In genomic region chr11:23585700-23586099, GRCh38 we compare ENCODE assay signal across 16 cellular contexts.
DNase-seq lines count a peak whose midpoint lies in the region; ATAC-seq and TF ChIP-seq lines count a peak whose summit lies in the region.
"Had no signal": no experiment of that assay in that cellular context is flagged by ENCODE, and none has a peak within 500 bp of the region (broad histone marks: within the 10 kb centered on the region; RNA-seq: fewer than 3 reads in every experiment).

No MANE protein-coding gene starts in this region.

- H3K79me2 ChIP-seq in ACC112 (ENCODE audit: control insufficient read depth, insufficient read depth, low read length, unreplicated experiment) (no peaks in the 10 kb centered on the region), trophoblast cell (ENCODE audit: control insufficient read depth, insufficient read depth, low read length, poor library complexity) (no peaks in the 10 kb centered on the region)

- H2AK9ac ChIP-seq in IMR-90 (replicated peaks; ENCODE audit: low read depth, low read length, poor library complexity), result no peak overlapping the region

- no peaks in the 10 kb centered on the region for H4K20me1 ChIP-seq in IMR-90 (ENCODE audit: insufficient read depth, low read length)

- H2BK15ac ChIP-seq in IMR-90 (ENCODE audit: low read depth, low read length), result no peak overlapping the region

- H3K27ac ChIP-seq in ACC112 (ENCODE audit: low read depth, low read length), result no peak overlapping the region
- 0 out of 2 replicates have a peak overlapping the region, but pooled peaks have one; percentile 7 for H3K27ac ChIP-seq in IMR-90 (ENCODE audit: insufficient read depth, low read length)
- H3K27ac ChIP-seq in trophoblast cell (ENCODE audit: low read depth, low read length), result no peak overlapping the region

- dilution Hi-C loops in IMR-90 (cut with HindIII; ENCODE audit: low sequenced_read_pairs, unreplicated experiment), result no loop called here

- H3K4ac ChIP-seq in IMR-90 (ENCODE audit: low read depth, low read length) (no peak overlapping the region), trophoblast cell (ENCODE audit: low read depth, low read length) (no peak overlapping the region)

- no peak overlapping the region for H2AK5ac ChIP-seq in IMR-90 (ENCODE audit: low read depth, low read length)
- H2AK5ac ChIP-seq in trophoblast cell (ENCODE audit: low read length), result no peak overlapping the region

- H3K79me1 ChIP-seq in IMR-90 (ENCODE audit: low read depth in 1 of 2, low read length in 2 of 2) (no peaks in the 10 kb centered on the region), trophoblast cell (ENCODE audit: low read length) (no peaks in the 10 kb centered on the region)

- 0 out of 2 replicates have a peak, but pooled peaks cover 1% of the 10 kb centered on the region for H3K9me3 ChIP-seq in IMR-90 (ENCODE audit: control insufficient read depth, insufficient read depth, low read length)
- H3K9me3 ChIP-seq in mucosa of descending colon, result no peaks in the 10 kb centered on the region
- no peaks in the 10 kb centered on the region for H3K9me3 ChIP-seq in trophoblast cell (ENCODE audit: insufficient read depth, low read depth, low read length)

- no peak overlapping the region for H3K56ac ChIP-seq in IMR-90 (ENCODE audit: extremely low read depth, insufficient read depth, low read length)

- H3K4me1 ChIP-seq in ACC112 (ENCODE audit: control insufficient read depth, insufficient read depth, low read length, unreplicated experiment) (peaks cover 5% of the 10 kb centered on the region), IMR-90 (ENCODE audit: control insufficient read depth, insufficient read depth, low read length) (no peaks in the 10 kb centered on the region), mucosa of descending colon (ENCODE audit: low read depth) (no peaks in the 10 kb centered on the region), trophoblast cell (ENCODE audit: control insufficient read depth in 1 of 2, insufficient read depth in 2 of 2, low read length in 2 of 2) (no peaks in the 10 kb centered on the region)

- TF ChIP-seq RAD21 in IMR-90 (IDR thresholded peaks at IDR 0.05; ENCODE audit: low read length), result no peak

- no peak for TF ChIP-seq POLR2A in IMR-90 (IDR thresholded peaks at IDR 0.05; ENCODE audit: low read depth, low read length)

- H3K27me3 ChIP-seq in ACC112 (ENCODE audit: insufficient read depth, low read length), result no peaks in the 10 kb centered on the region
- no peaks in the 10 kb centered on the region for H3K27me3 ChIP-seq in IMR-90 (ENCODE audit: control insufficient read depth, insufficient read depth, low read length)
- no peaks in the 10 kb centered on the region for H3K27me3 ChIP-seq in trophoblast cell (ENCODE audit: insufficient read depth, low read length)

- no peak for DNase-seq in IMR-90
- DNase-seq in dedifferentiated amniotic fluid mesenchymal stem cell (ENCODE audit: extremely low spot score), result peak; percentile 24
- no peak for DNase-seq in mucosa of descending colon
- no peak for DNase-seq in trophoblast cell
- no peak for DNase-seq in NAMALWA (ENCODE audit: low spot score)
- no peak for DNase-seq in NCI-H2171 (lab: John Stamatoyannopoulos, UW)
- DNase-seq in glomerular visceral epithelial cell (ENCODE audit: extremely low spot score), result no peak
- DNase-seq: AML-193, H7, NCI-H1436, NCI-H2081, NCI-H526 treated with DMSO at 0.1 percent for 48 hours, SHP77 treated with DMSO at 0.1 percent for 48 hours had no signal

- POLR2A ChIA-PET in IMR-90 (lab: Charles Lee; ENCODE audit: unreplicated experiment), result no interaction called here

- peak; percentile 14; the same call in 1 of the 2 replicates for ATAC-seq in IMR-90 (ENCODE audit: low read depth)
- ATAC-seq in mucosa of descending colon, result peak; percentile 65
- ATAC-seq: K562, SK-N-SH treated with all-trans-retinoic acid at 6 μM for 48 hours had no signal

- H3K14ac ChIP-seq in IMR-90 (replicated peaks; ENCODE audit: low read depth, low read length), result no peak overlapping the region
- no peak overlapping the region for H3K14ac ChIP-seq in trophoblast cell (ENCODE audit: low read length)

- peak overlapping the region; percentile 31 for H2AFZ ChIP-seq in ACC112 (ENCODE audit: low read length, unreplicated experiment)
- H2AFZ ChIP-seq in IMR-90 (replicated peaks; ENCODE audit: low read length, poor library complexity), result no peak overlapping the region
- no peak overlapping the region for H2AFZ ChIP-seq in trophoblast cell (ENCODE audit: insufficient read depth, low read length, poor library complexity)

- no peak overlapping the region for H2BK120ac ChIP-seq in IMR-90 (ENCODE audit: low read depth, low read length)
- H2BK120ac ChIP-seq in trophoblast cell (ENCODE audit: insufficient read depth, low read length, poor library complexity), result no peak overlapping the region

- H3K23ac ChIP-seq in IMR-90 (ENCODE audit: low read depth, low read length) (no peak overlapping the region), trophoblast cell (ENCODE audit: low read length) (no peak overlapping the region)

- H4K12ac ChIP-seq in trophoblast cell (ENCODE audit: low read depth, low read length), result no peak overlapping the region

- BruUV-seq in IMR-90 (replicated peaks; lab: Mats Ljungman, UMichigan), result no TSS peak

- in situ Hi-C loops in IMR-90 (cut with MboI; ENCODE audit: low sequenced_read_pairs), result no loop called here

- no peak overlapping the region for H3K9ac ChIP-seq in IMR-90 (ENCODE audit: low read depth, low read length)
- no peak overlapping the region for H3K9ac ChIP-seq in trophoblast cell (ENCODE audit: low read length)

- H3K36me3 ChIP-seq in ACC112 (ENCODE audit: insufficient read depth, low read length), result no peaks in the 10 kb centered on the region
- no peaks in the 10 kb centered on the region for H3K36me3 ChIP-seq in IMR-90 (ENCODE audit: control insufficient read depth, insufficient read depth, low read length)
- no peaks in the 10 kb centered on the region for H3K36me3 ChIP-seq in mucosa of descending colon (ENCODE audit: low read depth)
- H3K36me3 ChIP-seq in trophoblast cell (ENCODE audit: control insufficient read depth in 1 of 2, insufficient read depth in 2 of 2, low read length in 2 of 2), result no peaks in the 10 kb centered on the region

- H3K18ac ChIP-seq in IMR-90 (ENCODE audit: low read depth, low read length), result no peak overlapping the region
- no peak overlapping the region for H3K18ac ChIP-seq in trophoblast cell (ENCODE audit: low read length)

- WGBS in IMR-90 (ENCODE audit: extremely low coverage in 2 of 2, insufficient read length in 1 of 2), 2 experiments, result no CpG with 5 or more reads among the region's 1 CpG
- WGBS in trophoblast cell (ENCODE audit: extremely low coverage, insufficient coverage, insufficient read length), result no CpG with 5 or more reads among the region's 1 CpG

- H4K8ac ChIP-seq in IMR-90 (ENCODE audit: low read depth in 2 of 2, low read length in 2 of 2), result no peak overlapping the region
- no peak overlapping the region for H4K8ac ChIP-seq in trophoblast cell (ENCODE audit: low read depth, low read length)

- H3K9me1 ChIP-seq in IMR-90 (ENCODE audit: insufficient read depth, low read length), result no peaks in the 10 kb centered on the region

- H4K91ac ChIP-seq in IMR-90 (ENCODE audit: insufficient read depth, low read depth, low read length) (no peak overlapping the region), trophoblast cell (ENCODE audit: low read depth, low read length) (no peak overlapping the region)

- no peak overlapping the region for H2BK20ac ChIP-seq in IMR-90 (ENCODE audit: low read depth, low read length)

- no peak overlapping the region for H2BK12ac ChIP-seq in trophoblast cell (ENCODE audit: low read length)

- H3K4me3 ChIP-seq in ACC112 (ENCODE audit: low read depth, low read length) (peak overlapping the region; percentile 12; the same call in 1 of the 2 replicates), IMR-90 (ENCODE audit: insufficient read depth, low read depth, low read length) (no peak overlapping the region), mucosa of descending colon (no peak overlapping the region), trophoblast cell (ENCODE audit: low read depth, low read length) (no peak overlapping the region)
- H3K4me3 ChIP-seq: K562 had no signal

- no peak overlapping the region for H2BK5ac ChIP-seq in IMR-90 (ENCODE audit: low read depth, low read length, poor library complexity, severe bottlenecking)
- H2BK5ac ChIP-seq in trophoblast cell (ENCODE audit: low read depth, low read length, poor library complexity), result no peak overlapping the region

- CTCF ChIA-PET in IMR-90 (lab: Yijun Ruan, JAX), result no interaction called here

- H4K5ac ChIP-seq in IMR-90 (ENCODE audit: low read depth, low read length), result no peak overlapping the region

- no peak for TF ChIP-seq CTCF in IMR-90 (conservative IDR thresholded peaks at IDR 0.05; ENCODE audit: low read depth, low read length)
- TF ChIP-seq CTCF in mucosa of descending colon (IDR thresholded peaks at IDR 0.05), result no peak

- intact Hi-C loops in IMR-90 (cut with micrococcal nuclease) (loop anchor here (5.0 kb wide), 1 partner anchor 43 kb away; no protein-coding TSS in a partner anchor), mucosa of descending colon (cut with DNase I, micrococcal nuclease) (no loop called here)

- H3K4me2 ChIP-seq in IMR-90 (ENCODE audit: low read depth, low read length), result no peak overlapping the region
- H3K4me2 ChIP-seq in trophoblast cell (ENCODE audit: low read length), result no peak overlapping the region

TF ChIP-seq in IMR-90, 13 proteins besides CTCF, POLR2A, EP300 and RAD21 (continues in another document):
- TF ChIP-seq NFE2L2 (IDR thresholded peaks at IDR 0.05; ENCODE audit: low read depth, low read length) (no peak), MAFK (IDR thresholded peaks at IDR 0.05; ENCODE audit: low read depth, low read length) (no peak), MAZ (IDR thresholded peaks at IDR 0.05; ENCODE audit: borderline replicate concordance, low read depth, low read length) (no peak), RCOR1 (IDR thresholded peaks at IDR 0.05; ENCODE audit: insufficient replicate concordance, low read length) (no peak), FOS (IDR thresholded peaks at IDR 0.05; ENCODE audit: low read depth, low read length) (no peak), CEBPB (IDR thresholded peaks at IDR 0.05; ENCODE audit: low read depth, low read length) (no peak), MXI1 (IDR thresholded peaks at IDR 0.05; ENCODE audit: borderline replicate concordance, low read depth, low read length) (no peak), SMC3 (IDR thresholded peaks at IDR 0.05; ENCODE audit: low read depth, low read length) (no peak), RFX5 (IDR thresholded peaks at IDR 0.05; ENCODE audit: low read depth, low read length) (no peak), ELK1 (IDR thresholded peaks at IDR 0.05; ENCODE audit: borderline replicate concordance, low read depth, low read length) (no peak)
